In the genomic region with DNA sequence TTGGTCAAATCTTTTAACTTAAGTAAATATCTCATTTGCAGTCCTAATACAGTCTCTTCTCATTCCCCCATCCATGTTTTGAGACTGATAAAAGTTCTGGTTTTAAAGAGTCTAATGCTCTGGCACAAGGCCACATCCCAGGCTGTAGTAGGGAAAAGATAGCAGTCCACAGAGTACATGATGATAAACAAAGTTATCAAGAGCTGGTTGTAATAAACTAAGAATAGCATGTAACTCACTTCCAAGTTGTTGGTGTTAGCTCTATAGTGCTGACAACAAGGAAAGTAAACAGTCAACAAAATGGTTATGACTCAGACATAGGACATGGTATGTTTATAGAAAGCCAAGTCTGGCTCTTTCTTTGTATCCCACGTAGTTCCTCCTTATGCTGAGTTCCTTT, we compare ENCODE assay signal across 15 cellular contexts. TPM values are rescaled to one million over a fixed set of nuclear protein-coding genes. Genes with fewer than 3 reads are reported as not detected.
DNase-seq lines count a peak whose midpoint lies in the region; ATAC-seq and TF ChIP-seq lines count a peak whose summit lies in the region.
"Had no signal": no experiment of that assay in that cellular context is flagged by ENCODE, and none has a peak within 500 bp of the region (broad histone marks: within the 10 kb centered on the region; RNA-seq: fewer than 3 reads in every experiment).

No MANE protein-coding gene starts in this region.

- H3K27me3 ChIP-seq in SJSA1 (replicated peaks): no peaks in the 10 kb centered on the region
- H3K27me3 ChIP-seq: BLaER1 treated with 17β-estradiol and CSF1 and Interleukin-3, amounts not matched to agents 10 nM and 100 nM; MG63 had no signal

- DNase-seq in ELR (ENCODE audit: low read depth) (peak; percentile 71), SJSA1 (ENCODE audit: low read depth in 1 of 2, low spot score in 2 of 2) (peak; percentile 50 to 71), fibroblast of peridontal ligament (ENCODE audit: extremely low read depth) (peak; percentile 59), mucosa of descending colon (peak in 1 of 3 donors; percentile 48), NCI-H748 treated with DMSO at 0.1 percent for 48 hours (lab: John Stamatoyannopoulos, UW) (no peak), NCI-H1694 (lab: John Stamatoyannopoulos, UW) (no peak)
- no peak for DNase-seq in stimulated activated CD4-positive, alpha-beta T cell treated with anti-CD3 and anti-CD28 coated beads, Interleukin-4, amount 100 ng/mL, for 1 hour
- DNase-seq: activated CD8-positive, alpha-beta memory T cell treated with anti-CD3 and anti-CD28 coated beads for 24 hours; activated naive CD8-positive, alpha-beta T cell treated with anti-CD3 and anti-CD28 coated beads, Interleukin-2, amount 10 ng/mL, durations not matched to agents 7 days and 5 days; MG63; naive thymus-derived CD4-positive, alpha-beta T cell; NCI-H2171; stimulated activated CD4-positive, alpha-beta T cell treated with anti-CD3 and anti-CD28 coated beads, Interleukin-12 subunit alpha, Interleukin-12 subunit beta, amount 100 ng/mL, for 4 hours had no signal

- no peak for TF ChIP-seq CTCF in mucosa of descending colon (IDR thresholded peaks at IDR 0.05)

- H3K36me3 ChIP-seq in SJSA1 (no peaks in the 10 kb centered on the region), mucosa of descending colon (ENCODE audit: low read depth) (no peaks in the 10 kb centered on the region)
- H3K36me3 ChIP-seq: BLaER1 treated with 17β-estradiol and CSF1 and Interleukin-3, amounts not matched to agents 10 nM and 100 nM; MG63 had no signal

- intact Hi-C loops in mucosa of descending colon (cut with DNase I, micrococcal nuclease): no loop called here

- H3K4me1 ChIP-seq in SJSA1 (replicated peaks): peaks cover 29% of the 10 kb centered on the region
- H3K4me1 ChIP-seq in mucosa of descending colon (ENCODE audit: low read depth): no peaks in the 10 kb centered on the region

- no peak overlapping the region for H3K4me3 ChIP-seq in SJSA1
- no peak overlapping the region for H3K4me3 ChIP-seq in mucosa of descending colon
- H3K4me3 ChIP-seq: BLaER1 treated with 17β-estradiol and CSF1 and Interleukin-3, amounts not matched to agents 10 nM and 100 nM; MG63 had no signal

- no peak overlapping the region for H3K27ac ChIP-seq in SJSA1

- peak; percentile 91 for ATAC-seq in mucosa of descending colon
- no peak for ATAC-seq in GM21447 (IDR thresholded peaks at IDR 0.05; ENCODE audit: unreplicated experiment)
- ATAC-seq: naive thymus-derived CD4-positive, alpha-beta T cell had no signal

- H3K9me3 ChIP-seq in SJSA1 (replicated peaks): no peaks in the 10 kb centered on the region
- H3K9me3 ChIP-seq in mucosa of descending colon: no peaks in the 10 kb centered on the region
- H3K9me3 ChIP-seq: BLaER1 treated with 17β-estradiol and CSF1 and Interleukin-3, amounts not matched to agents 10 nM and 100 nM; MG63 had no signal

RNA-seq across cellular contexts. Expression of a gene that starts 21.8 kb away (rescaled TPM):
- total RNA-seq in SJSA1 (2014; rRNA removed; shearing (Covaris generic)): 0.25 and 0.79 TPM in 2 replicates
- 10 to 100 TPM; 16.9 to 26.2 (median 18.9) TPM for total RNA-seq in mucosa of descending colon

RNA-seq across cellular contexts. Expression of a gene that starts 58.2 kb away (rescaled TPM):
- not detected in 2 replicates for total RNA-seq in SJSA1 (2014; rRNA removed; shearing (Covaris generic))
- 1 to 10 TPM; 1.5 to 8.8 (median 2.3) TPM for total RNA-seq in mucosa of descending colon
- total RNA-seq: activated naive CD8-positive, alpha-beta T cell treated with anti-CD3 and anti-CD28 coated beads, Interleukin-2, amount 10 ng/mL, durations not matched to agents 7 days and 5 days had no signal

Comparison
In these comparisons a context has a peak if more than half of its experiments do, and no peak if none do; other contexts are left out.
1. DNase-seq: peak in ELR (single experiment), SJSA1 (2 of 2) and fibroblast of peridontal ligament (single experiment); none in NCI-H748 treated with DMSO at 0.1 percent for 48 hours (single experiment), stimulated activated CD4-positive, alpha-beta T cell treated with anti-CD3 and anti-CD28 coated beads, Interleukin-4, amount 100 ng/mL, for 1 hour (single experiment) and NCI-H1694 (single experiment).